1 cellular context compared by ENCODE assay signal in the genomic region with DNA sequence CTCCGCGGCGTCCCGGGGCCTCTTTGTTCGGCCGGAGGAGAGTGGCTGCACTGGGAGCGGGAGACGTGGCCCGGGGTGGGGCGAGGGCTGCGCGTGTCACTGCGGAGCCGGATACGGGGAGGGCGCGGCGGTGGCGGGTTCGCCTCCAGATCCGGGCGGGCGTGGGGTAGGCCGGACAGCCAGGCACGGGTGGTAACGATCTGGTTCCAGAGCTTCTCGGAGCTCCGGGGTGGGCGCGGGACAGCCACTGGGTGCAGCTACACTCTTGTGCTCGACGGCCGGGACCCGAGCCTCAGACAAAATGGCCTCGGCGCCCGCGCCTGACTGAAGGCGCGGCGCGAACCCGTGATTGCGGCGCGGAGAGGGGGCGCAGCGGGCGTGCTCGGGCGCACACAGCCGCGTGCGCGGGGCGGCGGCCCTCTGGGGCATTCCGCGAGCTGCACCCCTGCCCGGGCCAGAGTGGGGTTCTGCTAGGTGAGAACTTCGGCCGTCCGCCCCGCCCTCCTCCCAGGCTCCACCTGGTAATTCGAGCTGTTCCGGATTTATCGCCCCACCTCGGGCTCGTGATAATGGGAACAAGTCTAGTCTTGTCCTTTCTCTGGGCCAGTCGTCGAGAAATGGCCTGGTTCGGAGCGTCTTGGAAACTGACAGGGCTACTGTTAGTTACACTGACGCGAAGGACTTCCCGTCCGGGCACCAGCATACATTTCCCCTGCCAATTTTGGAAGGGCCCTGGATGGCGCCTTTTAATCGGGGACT.
TF ChIP-seq lines count a peak whose summit lies in the region.

No MANE protein-coding gene starts in this region.

TF ChIP-seq in HepG2, 621 proteins besides CTCF, POLR2A, EP300 and RAD21 (continued from another document and continues in another):
- TF ChIP-seq, protein P1, sequence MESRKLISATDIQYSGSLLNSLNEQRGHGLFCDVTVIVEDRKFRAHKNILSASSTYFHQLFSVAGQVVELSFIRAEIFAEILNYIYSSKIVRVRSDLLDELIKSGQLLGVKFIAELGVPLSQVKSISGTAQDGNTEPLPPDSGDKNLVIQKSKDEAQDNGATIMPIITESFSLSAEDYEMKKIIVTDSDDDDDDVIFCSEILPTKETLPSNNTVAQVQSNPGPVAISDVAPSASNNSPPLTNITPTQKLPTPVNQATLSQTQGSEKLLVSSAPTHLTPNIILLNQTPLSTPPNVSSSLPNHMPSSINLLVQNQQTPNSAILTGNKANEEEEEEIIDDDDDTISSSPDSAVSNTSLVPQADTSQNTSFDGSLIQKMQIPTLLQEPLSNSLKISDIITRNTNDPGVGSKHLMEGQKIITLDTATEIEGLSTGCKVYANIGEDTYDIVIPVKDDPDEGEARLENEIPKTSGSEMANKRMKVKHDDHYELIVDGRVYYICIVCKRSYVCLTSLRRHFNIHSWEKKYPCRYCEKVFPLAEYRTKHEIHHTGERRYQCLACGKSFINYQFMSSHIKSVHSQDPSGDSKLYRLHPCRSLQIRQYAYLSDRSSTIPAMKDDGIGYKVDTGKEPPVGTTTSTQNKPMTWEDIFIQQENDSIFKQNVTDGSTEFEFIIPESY (CRISPR knock-in tag; IDR thresholded peaks at IDR 0.05) = no peak
- TF ChIP-seq ZNF326 (CRISPR knock-in tag; IDR thresholded peaks at IDR 0.05; ENCODE audit: borderline replicate concordance) = peak; percentile 76; the same call in 1 of the 2 replicates
- no peak for TF ChIP-seq CREBL2 (CRISPR knock-in tag; IDR thresholded peaks at IDR 0.05; ENCODE audit: borderline replicate concordance)
- TF ChIP-seq CBX2 (IDR thresholded peaks at IDR 0.05; ENCODE audit: low read depth, low read length) = no peak
- no peak for TF ChIP-seq CBX2 (CRISPR knock-in tag; IDR thresholded peaks at IDR 0.05; ENCODE audit: low read depth)
- TF ChIP-seq ZNF44 (CRISPR knock-in tag; IDR thresholded peaks at IDR 0.05) = no peak
- TF ChIP-seq, protein P2, sequence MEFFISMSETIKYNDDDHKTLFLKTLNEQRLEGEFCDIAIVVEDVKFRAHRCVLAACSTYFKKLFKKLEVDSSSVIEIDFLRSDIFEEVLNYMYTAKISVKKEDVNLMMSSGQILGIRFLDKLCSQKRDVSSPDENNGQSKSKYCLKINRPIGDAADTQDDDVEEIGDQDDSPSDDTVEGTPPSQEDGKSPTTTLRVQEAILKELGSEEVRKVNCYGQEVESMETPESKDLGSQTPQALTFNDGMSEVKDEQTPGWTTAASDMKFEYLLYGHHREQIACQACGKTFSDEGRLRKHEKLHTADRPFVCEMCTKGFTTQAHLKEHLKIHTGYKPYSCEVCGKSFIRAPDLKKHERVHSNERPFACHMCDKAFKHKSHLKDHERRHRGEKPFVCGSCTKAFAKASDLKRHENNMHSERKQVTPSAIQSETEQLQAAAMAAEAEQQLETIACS (CRISPR knock-in tag; IDR thresholded peaks at IDR 0.05) = peak; percentile 41; the same call in 1 of the 2 replicates
- peak; percentile 67 for TF ChIP-seq PATZ1 (CRISPR knock-in tag; IDR thresholded peaks at IDR 0.05)
- TF ChIP-seq STAT6 (CRISPR knock-in tag; IDR thresholded peaks at IDR 0.05; ENCODE audit: borderline replicate concordance) = no peak
- TF ChIP-seq, protein P3, sequence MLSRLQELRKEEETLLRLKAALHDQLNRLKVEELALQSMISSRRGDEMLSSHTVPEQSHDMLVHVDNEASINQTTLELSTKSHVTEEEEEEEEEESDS (CRISPR knock-in tag; IDR thresholded peaks at IDR 0.05; ENCODE audit: borderline replicate concordance) = peak; percentile 52; the same call in 1 of the 2 replicates
- no peak for TF ChIP-seq GTF2F1 (IDR thresholded peaks at IDR 0.05; ENCODE audit: low read length)
- TF ChIP-seq NR2F1 (CRISPR knock-in tag; IDR thresholded peaks at IDR 0.05) = no peak
- TF ChIP-seq HMG20A (CRISPR knock-in tag; IDR thresholded peaks at IDR 0.05; ENCODE audit: borderline replicate concordance) = 0 out of 2 replicates have a peak, but pooled peaks have one; percentile 21
- peak; percentile 45 for TF ChIP-seq BHLHE40 (IDR thresholded peaks at IDR 0.05; ENCODE audit: low read length)
- peak; percentile 27 for TF ChIP-seq CBX1 (IDR thresholded peaks at IDR 0.05; ENCODE audit: low read depth)
- no peak; the same call in none of the 2 replicates for TF ChIP-seq ZNF30 (CRISPR knock-in tag; IDR thresholded peaks at IDR 0.05)
- TF ChIP-seq ZNF318 (CRISPR knock-in tag; IDR thresholded peaks at IDR 0.05) = no peak
- TF ChIP-seq ZFY (CRISPR knock-in tag; IDR thresholded peaks at IDR 0.05) = peak; percentile 73; the same call in 1 of the 2 replicates
- TF ChIP-seq ZNF614 (CRISPR knock-in tag; IDR thresholded peaks at IDR 0.05; ENCODE audit: borderline replicate concordance) = no peak; the same call in 1 of the 2 replicates
- TF ChIP-seq HNRNPUL1 (IDR thresholded peaks at IDR 0.05; ENCODE audit: low read depth, low read length) = peak; percentile 91
- peak; percentile 90 for TF ChIP-seq HNRNPL (IDR thresholded peaks at IDR 0.05; ENCODE audit: low read depth, low read length)
- TF ChIP-seq ZNF350 (CRISPR knock-in tag; IDR thresholded peaks at IDR 0.05; ENCODE audit: borderline replicate concordance, low read depth) = peak; percentile 30; the same call in 1 of the 2 replicates
- TF ChIP-seq SNRNP70 (IDR thresholded peaks at IDR 0.05; ENCODE audit: low read depth, low read length) = no peak
- TF ChIP-seq, protein P4, sequence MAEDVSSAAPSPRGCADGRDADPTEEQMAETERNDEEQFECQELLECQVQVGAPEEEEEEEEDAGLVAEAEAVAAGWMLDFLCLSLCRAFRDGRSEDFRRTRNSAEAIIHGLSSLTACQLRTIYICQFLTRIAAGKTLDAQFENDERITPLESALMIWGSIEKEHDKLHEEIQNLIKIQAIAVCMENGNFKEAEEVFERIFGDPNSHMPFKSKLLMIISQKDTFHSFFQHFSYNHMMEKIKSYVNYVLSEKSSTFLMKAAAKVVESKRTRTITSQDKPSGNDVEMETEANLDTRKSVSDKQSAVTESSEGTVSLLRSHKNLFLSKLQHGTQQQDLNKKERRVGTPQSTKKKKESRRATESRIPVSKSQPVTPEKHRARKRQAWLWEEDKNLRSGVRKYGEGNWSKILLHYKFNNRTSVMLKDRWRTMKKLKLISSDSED (CRISPR knock-in tag; IDR thresholded peaks at IDR 0.05) = no peak
- TF ChIP-seq, protein P5, sequence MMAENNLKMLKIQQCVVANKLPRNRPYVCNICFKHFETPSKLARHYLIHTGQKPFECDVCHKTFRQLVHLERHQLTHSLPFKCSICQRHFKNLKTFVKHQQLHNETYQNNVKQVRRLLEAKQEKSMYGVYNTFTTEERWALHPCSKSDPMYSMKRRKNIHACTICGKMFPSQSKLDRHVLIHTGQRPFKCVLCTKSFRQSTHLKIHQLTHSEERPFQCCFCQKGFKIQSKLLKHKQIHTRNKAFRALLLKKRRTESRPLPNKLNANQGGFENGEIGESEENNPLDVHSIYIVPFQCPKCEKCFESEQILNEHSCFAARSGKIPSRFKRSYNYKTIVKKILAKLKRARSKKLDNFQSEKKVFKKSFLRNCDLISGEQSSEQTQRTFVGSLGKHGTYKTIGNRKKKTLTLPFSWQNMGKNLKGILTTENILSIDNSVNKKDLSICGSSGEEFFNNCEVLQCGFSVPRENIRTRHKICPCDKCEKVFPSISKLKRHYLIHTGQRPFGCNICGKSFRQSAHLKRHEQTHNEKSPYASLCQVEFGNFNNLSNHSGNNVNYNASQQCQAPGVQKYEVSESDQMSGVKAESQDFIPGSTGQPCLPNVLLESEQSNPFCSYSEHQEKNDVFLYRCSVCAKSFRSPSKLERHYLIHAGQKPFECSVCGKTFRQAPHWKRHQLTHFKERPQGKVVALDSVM (CRISPR knock-in tag; IDR thresholded peaks at IDR 0.05) = peak; percentile 49; the same call in 1 of the 2 replicates
- TF ChIP-seq ZNF235 (CRISPR knock-in tag; IDR thresholded peaks at IDR 0.05; ENCODE audit: borderline replicate concordance) = peak; percentile 99
- TF ChIP-seq KLF15 (CRISPR knock-in tag; IDR thresholded peaks at IDR 0.05; ENCODE audit: borderline replicate concordance) = no peak
- no peak for TF ChIP-seq ZNF24 (IDR thresholded peaks at IDR 0.05)
- TF ChIP-seq, protein P6, sequence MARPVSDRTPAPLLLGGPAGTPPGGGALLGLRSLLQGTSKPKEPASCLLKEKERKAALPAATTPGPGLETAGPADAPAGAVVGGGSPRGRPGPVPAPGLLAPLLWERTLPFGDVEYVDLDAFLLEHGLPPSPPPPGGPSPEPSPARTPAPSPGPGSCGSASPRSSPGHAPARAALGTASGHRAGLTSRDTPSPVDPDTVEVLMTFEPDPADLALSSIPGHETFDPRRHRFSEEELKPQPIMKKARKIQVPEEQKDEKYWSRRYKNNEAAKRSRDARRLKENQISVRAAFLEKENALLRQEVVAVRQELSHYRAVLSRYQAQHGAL (CRISPR knock-in tag; IDR thresholded peaks at IDR 0.05; ENCODE audit: not compliant biosample characterization) = no peak
- TF ChIP-seq SP1 (IDR thresholded peaks at IDR 0.05) = no peak
- TF ChIP-seq SP1 (CRISPR knock-in tag; IDR thresholded peaks at IDR 0.05) = peak; percentile 55
